ENCODE assay signal across 20 cellular contexts in genomic region chr14:96081767-96082400, GRCh38.
"Had no signal": no experiment of that assay in that cellular context is flagged by ENCODE, and none has a peak within 500 bp of the region (broad histone marks: within the 10 kb centered on the region; RNA-seq: fewer than 3 reads in every experiment).

No MANE protein-coding gene starts in this region.

- H3K36me3 Mint-ChIP-seq: memory B cell; stimulated activated effector memory CD8-positive, alpha-beta T cell treated with anti-CD3 and anti-CD28 coated beads, Interleukin-12 subunit alpha, Interleukin-12 subunit beta, amount 100 ng/mL, for 72 hours had no signal

- H3K9me3 Mint-ChIP-seq: central memory CD8-positive, alpha-beta T cell; memory B cell; mesothelial cell of epicardium; nephron progenitor cell; stimulated activated effector memory CD8-positive, alpha-beta T cell treated with anti-CD3 and anti-CD28 coated beads, Interleukin-12 subunit alpha, Interleukin-12 subunit beta, amount 100 ng/mL, for 72 hours; type B pancreatic cell had no signal

- H3K4me3 Mint-ChIP-seq: central memory CD8-positive, alpha-beta T cell; memory B cell; mesothelial cell of epicardium; naive thymus-derived CD8-positive, alpha-beta T cell; nephron progenitor cell; stimulated activated effector memory CD8-positive, alpha-beta T cell treated with anti-CD3 and anti-CD28 coated beads, Interleukin-12 subunit alpha, Interleukin-12 subunit beta, amount 100 ng/mL, for 72 hours; type B pancreatic cell had no signal

- H3K4me3 ChIP-seq: colonic mucosa, lung, mucosa of descending colon, psoas muscle, smooth muscle cell, stomach, thyroid gland had no signal

- H3K27ac Mint-ChIP-seq: memory B cell; mesothelial cell of epicardium; naive thymus-derived CD8-positive, alpha-beta T cell; nephron progenitor cell; stimulated activated effector memory CD8-positive, alpha-beta T cell treated with anti-CD3 and anti-CD28 coated beads, Interleukin-12 subunit alpha, Interleukin-12 subunit beta, amount 100 ng/mL, for 72 hours; type B pancreatic cell had no signal

- H3K27me3 ChIP-seq: colonic mucosa, stomach, thyroid gland had no signal

- H3K27ac ChIP-seq: colonic mucosa, psoas muscle, stomach, thyroid gland had no signal

- H3K9me3 ChIP-seq: colonic mucosa, mucosa of descending colon, psoas muscle, stomach, thyroid gland had no signal

- H3K27me3 Mint-ChIP-seq: type B pancreatic cell had no signal

- DNase-seq: colonic mucosa; left ventricle myocardium superior; mucosa of descending colon; naive thymus-derived CD8-positive, alpha-beta T cell; nephron progenitor cell; nucleus accumbens; right cardiac atrium; stimulated activated CD4-positive, alpha-beta T cell treated with anti-CD3 and anti-CD28 coated beads, Interleukin-2, amount 100 ng/mL, for 24 hours; stimulated activated CD4-positive, alpha-beta T cell treated with anti-CD3 and anti-CD28 coated beads, Interleukin-4, amount 100 ng/mL, for 24 hours; stimulated activated naive CD4-positive, alpha-beta T cell treated with Interleukin-2 at 50 U/mL for 16 hours; stomach; thyroid gland had no signal

- H3K4me2 ChIP-seq: smooth muscle cell had no signal

- ATAC-seq: left ventricle myocardium superior; mucosa of descending colon; naive thymus-derived CD8-positive, alpha-beta T cell; psoas muscle; right cardiac atrium; stimulated activated effector memory CD8-positive, alpha-beta T cell treated with anti-CD3 and anti-CD28 coated beads, Interleukin-12 subunit alpha, Interleukin-12 subunit beta, amount 100 ng/mL, for 72 hours had no signal

- H3K4me1 Mint-ChIP-seq: central memory CD8-positive, alpha-beta T cell; memory B cell; stimulated activated effector memory CD8-positive, alpha-beta T cell treated with anti-CD3 and anti-CD28 coated beads, Interleukin-12 subunit alpha, Interleukin-12 subunit beta, amount 100 ng/mL, for 72 hours had no signal

- H3K36me3 ChIP-seq: colonic mucosa, thyroid gland had no signal

- H3K4me1 ChIP-seq: colonic mucosa, psoas muscle, thyroid gland had no signal
